ENCODE assay signal across 10 cellular contexts in genomic region chr13:110559986-110560385, GRCh38. TPM values are rescaled to one million over a fixed set of nuclear protein-coding genes. Genes with fewer than 3 reads are reported as not detected.
DNase-seq lines count a peak whose midpoint lies in the region; ATAC-seq and TF ChIP-seq lines count a peak whose summit lies in the region.
"Had no signal": no experiment of that assay in that cellular context is flagged by ENCODE, and none has a peak within 500 bp of the region (broad histone marks: within the 10 kb centered on the region; RNA-seq: fewer than 3 reads in every experiment).

No MANE protein-coding gene starts in this region.

- H3K4me1 Mint-ChIP-seq in endodermal cell (peaks cover 32% of the 10 kb centered on the region), neural crest cell (peaks cover 9% of the 10 kb centered on the region)

- peak overlapping the region; percentile 79 for H3K4me2 ChIP-seq in Loucy (ENCODE audit: low read depth, low read length, poor library complexity, severe bottlenecking)

- H3K4me3 Mint-ChIP-seq in endodermal cell (peak overlapping the region; percentile 80), neural crest cell (peak overlapping the region; percentile 31)

- H3K27ac Mint-ChIP-seq in endodermal cell (no peak overlapping the region), neural crest cell (ENCODE audit: unreplicated experiment) (no peak overlapping the region)

- no peak for ATAC-seq in HG03045 (IDR thresholded peaks at IDR 0.05; ENCODE audit: unreplicated experiment)

- H3F3A ChIP-seq in Loucy (ENCODE audit: low read depth) = no peaks in the 10 kb centered on the region

- H4K20me1 ChIP-seq in Loucy (ENCODE audit: insufficient read depth, low read length, poor library complexity, severe bottlenecking) = no peaks in the 10 kb centered on the region

- peaks cover 35% of the 10 kb centered on the region for H3K4me1 ChIP-seq in Loucy (ENCODE audit: insufficient read depth, low read length, poor library complexity, severe bottlenecking)
- no peaks in the 10 kb centered on the region for H3K4me1 ChIP-seq in endodermal cell (ENCODE audit: control insufficient read depth, insufficient read depth, low read length)

- CTCF ChIA-PET in AG04450 (lab: Charles Lee) = interaction anchor here (1.2 kb wide), 1 partner anchor 11 kb away, joined by 4 read pairs; no protein-coding TSS in a partner anchor

- TF ChIP-seq CTCF in AG04450 (IDR thresholded peaks at IDR 0.05; ENCODE audit: low read depth, low read length) (no peak), Loucy (conservative IDR thresholded peaks at IDR 0.05; ENCODE audit: low read length) (no peak), endodermal cell (conservative IDR thresholded peaks at IDR 0.05) (no peak), neural crest cell (conservative IDR thresholded peaks at IDR 0.05) (no peak)

- H3K9me2 ChIP-seq in Loucy (replicated peaks; ENCODE audit: low read depth, low read length) = no peaks in the 10 kb centered on the region

- H3K9me3 ChIP-seq in AG04450 (ENCODE audit: control insufficient read depth, insufficient read depth, low read length) = peaks cover 12% of the 10 kb centered on the region
- H3K9me3 ChIP-seq in Loucy (ENCODE audit: insufficient read depth, low read depth, low read length) = 0 out of 2 replicates have a peak, but pooled peaks cover 6% of the 10 kb centered on the region
- H3K9me3 ChIP-seq in endodermal cell (ENCODE audit: control insufficient read depth, low read length) = no peaks in the 10 kb centered on the region

- POLR2A ChIA-PET in AG04450 (lab: Yijun Ruan, JAX) = no interaction called here

- H3K27me3 ChIP-seq in AG04450 (ENCODE audit: control insufficient read depth, insufficient read depth, low read length) (peaks cover 9% of the 10 kb centered on the region), Loucy (ENCODE audit: insufficient read depth, low read length, poor library complexity, severe bottlenecking) (no peaks in the 10 kb centered on the region), endodermal cell (ENCODE audit: control insufficient read depth, insufficient read depth, low read length, poor library complexity, severe bottlenecking) (no peaks in the 10 kb centered on the region)

- H3K79me2 ChIP-seq in Loucy (ENCODE audit: insufficient read depth, low read length) = peaks cover 61% of the 10 kb centered on the region

- H3K27me3 Mint-ChIP-seq in endodermal cell (ENCODE audit: insufficient read depth) = peaks cover 6% of the 10 kb centered on the region
- peaks cover 65% of the 10 kb centered on the region for H3K27me3 Mint-ChIP-seq in neural crest cell (ENCODE audit: low read depth)

- peak overlapping the region; percentile 41; the same call in 1 of the 2 replicates for H3K4me3 ChIP-seq in AG04450 (ENCODE audit: low read depth, low read length)
- peak overlapping the region; percentile 79 for H3K4me3 ChIP-seq in Loucy (ENCODE audit: low read length, poor library complexity, severe bottlenecking)
- peak overlapping the region; percentile 98 for H3K4me3 ChIP-seq in endodermal cell (ENCODE audit: low read length)

- H3K36me3 ChIP-seq in Loucy (ENCODE audit: insufficient read depth, low read length) (no peaks in the 10 kb centered on the region), endodermal cell (ENCODE audit: control insufficient read depth, insufficient read depth, low read length) (peaks cover 11% of the 10 kb centered on the region)

- H3K27ac ChIP-seq in AG04450 (ENCODE audit: low read depth, low read length) (no peak overlapping the region), endodermal cell (ENCODE audit: low read depth, low read length) (no peak overlapping the region)

- H3K9ac ChIP-seq in Loucy (ENCODE audit: low read depth, low read length, poor library complexity, severe bottlenecking) = peak overlapping the region; percentile 74
- H3K9ac ChIP-seq in endodermal cell (ENCODE audit: extremely low read depth, low read length, poor library complexity, severe bottlenecking) = peak overlapping the region; percentile 58

- no peak overlapping the region for H2AFZ ChIP-seq in Loucy (ENCODE audit: low read length)

- H3K9me3 Mint-ChIP-seq in endodermal cell (peaks cover 2% of the 10 kb centered on the region), neural crest cell (no peaks in the 10 kb centered on the region)

- 79 to 89% methylated on average over 5 to 6 of the region's 6 CpGs for WGBS in endodermal cell (ENCODE audit: insufficient coverage in 1 of 2, insufficient read length in 1 of 2), 2 experiments

- peaks cover 19% of the 10 kb centered on the region for H3K36me3 Mint-ChIP-seq in endodermal cell (ENCODE audit: low read depth)
- H3K36me3 Mint-ChIP-seq in neural crest cell (ENCODE audit: low read depth) = no peaks in the 10 kb centered on the region

- no peak for DNase-seq in AG04450 (ENCODE audit: low read depth, low spot score)
- no peak for DNase-seq in endodermal cell
- no peak for DNase-seq in neural crest cell (ENCODE audit: low read depth, low spot score)
- DNase-seq in NCI-H526 (lab: John Stamatoyannopoulos, UW) = no peak
- DNase-seq in epidermal melanocyte (ENCODE audit: insufficient read length, low spot score) = no peak
- DNase-seq in NCI-H226 = no peak
- DNase-seq: KG1, kidney glomerular epithelial cell had no signal

RNA-seq across cellular contexts. Expression of gene RAB20, which starts 1.5 kb away (rescaled TPM):
- 1.9 and 2.2 TPM in 2 replicates for polyA plus RNA-seq in AG04450 (2011; rRNA removed)
- 0.78 and 1.2 TPM in 2 replicates for polyA minus RNA-seq in AG04450 (2011; rRNA and poly(A)+ RNA removed)
- total RNA-seq in endodermal cell (10 to 100 TPM; 12.6 to 14.2 TPM), neural crest cell (0.59 and 0.77 TPM in 2 replicates)
- polyA plus RNA-seq in endodermal cell (2013, experiment 1 of 2) = 5.4 TPM
- polyA plus RNA-seq in endodermal cell (2013, experiment 2 of 2) = 6.1 TPM

RNA-seq across cellular contexts. Expression of gene NAXD, which starts 55.4 kb away (rescaled TPM):
- 33.3 and 35.0 TPM in 2 replicates for polyA plus RNA-seq in AG04450 (2011; rRNA removed)
- 17.8 and 24.8 TPM in 2 replicates for polyA minus RNA-seq in AG04450 (2011; rRNA and poly(A)+ RNA removed)
- 10 to 100 TPM; 31.3 to 33.4 TPM for total RNA-seq in endodermal cell
- 23.2 TPM for polyA plus RNA-seq in endodermal cell (2013, experiment 1 of 2)
- polyA plus RNA-seq in endodermal cell (2013, experiment 2 of 2) = 22.0 TPM
- total RNA-seq in neural crest cell = 33.5 and 35.0 TPM in 2 replicates

Comparison
In these comparisons a context has a peak if more than half of its experiments do, and no peak if none do; other contexts are left out.
1. H3K4me3 ChIP-seq: peak in every context shown above with its lines; median percentile 98 in endodermal cell; 79 in Loucy; 41 in AG04450.